In genomic region chr1:208030320-208031091, GRCh38 we compare ENCODE assay signal across 13 cellular contexts.
DNase-seq lines count a peak whose midpoint lies in the region; ATAC-seq, FAIRE-seq and TF ChIP-seq lines count a peak whose summit lies in the region.
"Had no signal": no experiment of that assay in that cellular context is flagged by ENCODE, and none has a peak within 500 bp of the region (broad histone marks: within the 10 kb centered on the region; RNA-seq: fewer than 3 reads in every experiment).

No MANE protein-coding gene starts in this region.

- H3K27me3 ChIP-seq in AG04450 (ENCODE audit: control insufficient read depth, insufficient read depth, low read length) (no peaks in the 10 kb centered on the region), WERI-Rb-1 (ENCODE audit: insufficient read depth, low read depth, severe bottlenecking) (no peaks in the 10 kb centered on the region), small intestine (ENCODE audit: control insufficient read depth in 2 of 2, insufficient read depth in 2 of 2, low read length in 2 of 2) (no peaks in the 10 kb centered on the region)

- DNase-seq in AG04450 (ENCODE audit: low read depth, low spot score) (no peak), WERI-Rb-1 (peak; percentile 87), Right ventricle myocardium inferior (ENCODE audit: missing footprints) (peak; percentile 85), osteocyte (ENCODE audit: extremely low spot score, unreplicated experiment) (no peak), small intestine (no peak), KBM-7 (no peak)
- no peak for DNase-seq in naive thymus-derived CD8-positive, alpha-beta T cell
- DNase-seq: activated CD8-positive, alpha-beta memory T cell treated with anti-CD3 and anti-CD28 coated beads for 24 hours; NCI-H748 treated with DMSO at 0.1 percent for 48 hours; T-helper 1 cell had no signal

- no peak for FAIRE-seq in small intestine (lab: Jason Lieb, UNC)
- FAIRE-seq: A549, K562 had no signal

- no peaks in the 10 kb centered on the region for H3K9me3 ChIP-seq in AG04450 (ENCODE audit: control insufficient read depth, insufficient read depth, low read length)
- H3K9me3 ChIP-seq in WERI-Rb-1 (ENCODE audit: severe bottlenecking), result no peaks in the 10 kb centered on the region
- H3K9me3 ChIP-seq in small intestine (ENCODE audit: control insufficient read depth, low read depth), result no peaks in the 10 kb centered on the region
- H3K9me3 ChIP-seq: A549 had no signal

- peak; percentile 72 for ATAC-seq in Right ventricle myocardium inferior
- ATAC-seq in naive thymus-derived CD8-positive, alpha-beta T cell, result no peak
- no peak for ATAC-seq in HG03571 (IDR thresholded peaks at IDR 0.05; ENCODE audit: unreplicated experiment)
- ATAC-seq: A549, K562 had no signal

- no peaks in the 10 kb centered on the region for H3K27me3 Mint-ChIP-seq in osteocyte (ENCODE audit: unreplicated experiment)
- no peaks in the 10 kb centered on the region for H3K27me3 Mint-ChIP-seq in naive thymus-derived CD8-positive, alpha-beta T cell

- CTCF ChIA-PET in AG04450 (lab: Charles Lee), result interaction anchor here (1.4 to 17.5 kb wide), 4 partner anchors 9 to 1536 kb away, joined by 5 to 593 read pairs (median 18); partner anchors contain the start of gene PLXNA2

- no peaks in the 10 kb centered on the region for H3K9me3 Mint-ChIP-seq in osteocyte (ENCODE audit: unreplicated experiment)
- H3K9me3 Mint-ChIP-seq in naive thymus-derived CD8-positive, alpha-beta T cell, result no peaks in the 10 kb centered on the region

- H3K4me3 ChIP-seq in AG04450 (ENCODE audit: low read depth, low read length) (no peak overlapping the region), WERI-Rb-1 (ENCODE audit: low read depth, low read length) (no peak overlapping the region), small intestine (ENCODE audit: low read depth in 1 of 2, low read length in 2 of 2) (no peak overlapping the region)
- H3K4me3 ChIP-seq: A549, K562 had no signal

- peaks cover 23% of the 10 kb centered on the region for H3K4me1 Mint-ChIP-seq in osteocyte (ENCODE audit: unreplicated experiment)
- no peaks in the 10 kb centered on the region for H3K4me1 Mint-ChIP-seq in naive thymus-derived CD8-positive, alpha-beta T cell

- peak overlapping the region; percentile 73 for H3K27ac ChIP-seq in AG04450 (ENCODE audit: low read depth, low read length)
- H3K27ac ChIP-seq in WERI-Rb-1, result peak overlapping the region; percentile 49
- H3K27ac ChIP-seq in small intestine (ENCODE audit: low read depth in 1 of 2, low read length in 1 of 2), result peak overlapping the region in 1 of 2 donors; percentile 78
- H3K27ac ChIP-seq: A549 had no signal

- intact Hi-C loops in Right ventricle myocardium inferior (cut with DNase I), result no loop called here

- H3K4me3 Mint-ChIP-seq in osteocyte (ENCODE audit: unreplicated experiment), result no peak overlapping the region
- H3K4me3 Mint-ChIP-seq in naive thymus-derived CD8-positive, alpha-beta T cell, result no peak overlapping the region

- POLR2A ChIA-PET in AG04450 (lab: Yijun Ruan, JAX), result no interaction called here
- POLR2A ChIA-PET in naive thymus-derived CD8-positive, alpha-beta T cell (lab: Charles Lee), result interaction anchor here (0.6 kb wide), 1 partner anchor 37 kb away, joined by 4 read pairs; no protein-coding TSS in a partner anchor

- WGBS in small intestine, 3 donors, result 44 to 82% (median 70%) methylated on average over 11 of the region's 11 CpGs

- peaks cover 36% of the 10 kb centered on the region for H3K36me3 ChIP-seq in WERI-Rb-1
- H3K36me3 ChIP-seq in small intestine (ENCODE audit: control insufficient read depth in 2 of 2, insufficient read depth in 2 of 2, low read length in 2 of 2), result no peaks in the 10 kb centered on the region

- H3K27ac Mint-ChIP-seq in osteocyte (ENCODE audit: unreplicated experiment), result peak overlapping the region; percentile 77
- peak overlapping the region in 1 of 10 donors; percentile 27 for H3K27ac Mint-ChIP-seq in naive thymus-derived CD8-positive, alpha-beta T cell

- TF ChIP-seq CTCF in AG04450 (IDR thresholded peaks at IDR 0.05; ENCODE audit: low read depth, low read length) (no peak), WERI-Rb-1 (IDR thresholded peaks at IDR 0.05; ENCODE audit: low read depth, low read length) (no peak), osteocyte (IDR thresholded peaks at IDR 0.05) (no peak)

- in situ Hi-C loops in KBM-7 (cut with MboI; ENCODE audit: low pct_unique_long_range_greater_than_20kb, low sequenced_read_pairs), result loop anchor here (25.0 kb wide), 1 partner anchor 207 kb away; the partner anchor contains the start of gene PLXNA2

- no peaks in the 10 kb centered on the region for H3K4me1 ChIP-seq in small intestine (ENCODE audit: control insufficient read depth in 2 of 2, insufficient read depth in 1 of 2, low read depth in 1 of 2, low read length in 1 of 2)
- H3K4me1 ChIP-seq: A549 had no signal

- H3K36me3 Mint-ChIP-seq in osteocyte (ENCODE audit: unreplicated experiment), result peaks cover 15% of the 10 kb centered on the region
- H3K36me3 Mint-ChIP-seq in naive thymus-derived CD8-positive, alpha-beta T cell, result peaks cover 0 to 2% (median 0%) of the 10 kb centered on the region in 3 donors

Comparison
In these comparisons a context has a peak if more than half of its experiments do, and no peak if none do; other contexts are left out.
1. DNase-seq: peak in WERI-Rb-1 (single experiment) and Right ventricle myocardium inferior (single experiment); none in AG04450 (single experiment), osteocyte (single experiment), small intestine (single experiment), KBM-7 (single experiment) and naive thymus-derived CD8-positive, alpha-beta T cell (0 of 10).